In the genomic region with DNA sequence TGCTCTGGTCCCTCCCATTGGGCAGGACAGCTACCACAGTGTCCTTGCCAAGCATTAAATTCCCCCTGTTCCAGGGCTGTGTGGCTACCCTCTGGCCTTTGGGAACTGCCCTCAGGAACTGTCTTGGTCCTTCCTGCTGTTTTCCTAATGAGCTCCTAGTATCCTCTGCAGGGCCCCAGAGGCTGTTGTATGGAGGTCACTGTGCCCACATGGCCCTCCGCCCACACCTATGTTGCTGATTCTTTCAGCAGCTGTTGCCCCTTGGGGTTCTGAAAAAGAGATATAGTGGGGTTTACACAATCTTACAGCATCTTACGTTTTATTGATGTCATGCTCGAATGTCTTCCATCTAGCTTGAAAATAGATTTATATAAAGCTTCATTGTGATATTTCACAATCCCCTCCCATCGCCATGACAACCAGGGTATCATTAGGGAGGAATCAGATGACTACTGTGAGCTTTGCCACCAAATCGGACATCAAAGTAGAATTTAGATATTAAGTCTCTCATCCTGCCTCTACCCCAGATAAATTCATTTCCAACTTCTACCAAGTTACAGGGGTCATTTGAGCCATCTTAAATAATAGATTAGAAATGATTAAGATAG, we compare ENCODE assay signal across 21 cellular contexts.
DNase-seq lines count a peak whose midpoint lies in the region; ATAC-seq, FAIRE-seq and TF ChIP-seq lines count a peak whose summit lies in the region.
"Had no signal": no experiment of that assay in that cellular context is flagged by ENCODE, and none has a peak within 500 bp of the region (broad histone marks: within the 10 kb centered on the region; RNA-seq: fewer than 3 reads in every experiment).

No MANE protein-coding gene starts in this region.

- no peaks in the 10 kb centered on the region for H3K79me1 ChIP-seq in H1 (ENCODE audit: low read depth, low read length)
- no peaks in the 10 kb centered on the region for H3K79me1 ChIP-seq in mesendoderm (ENCODE audit: low read length)

- H4K5ac ChIP-seq in H1 (ENCODE audit: insufficient read length, low read depth, low read length) (no peak overlapping the region), mesendoderm (ENCODE audit: low read length) (no peak overlapping the region)

- POLR2A ChIA-PET in HepG2 (lab: Yijun Ruan, JAX) (no interaction called here), H1 (lab: Charles Lee; ENCODE audit: partially characterized antibody) (no interaction called here)

- H3K36me3 ChIP-seq in HepG2 (replicated peaks in 1 of 2; ENCODE audit: control insufficient read depth in 1 of 2, insufficient read depth in 2 of 2, low read length in 2 of 2) (no peaks in the 10 kb centered on the region), right lobe of liver (no peaks in the 10 kb centered on the region), H1 (ENCODE audit: control insufficient read depth in 2 of 4, insufficient read depth in 4 of 4, low read length in 3 of 4) (no peaks in the 10 kb centered on the region), mesendoderm (ENCODE audit: control insufficient read depth, insufficient read depth, low read length) (no peaks in the 10 kb centered on the region), tibial artery (no peaks in the 10 kb centered on the region)
- H3K36me3 ChIP-seq: BLaER1 had no signal

- no peak for ATAC-seq in HepG2
- no peak for ATAC-seq in right lobe of liver
- no peak for ATAC-seq in stimulated activated memory B cell treated with anti-CD40 and anti-IgM and Interleukin-4, amounts not matched to agents 10 μg/mL and 1 μg/mL and 100 μg/mL, for 72 hours

- H3K23ac ChIP-seq in H1 (ENCODE audit: insufficient read length) = no peak overlapping the region
- no peak overlapping the region for H3K23ac ChIP-seq in mesendoderm (ENCODE audit: low read length)

- TF ChIP-seq POLR2A in HepG2 (IDR thresholded peaks at IDR 0.05; ENCODE audit: insufficient read depth in 1 of 2, low read depth in 2 of 2, low read length in 2 of 2) (no peak), right lobe of liver (IDR thresholded peaks at IDR 0.05) (no peak), H1 (IDR thresholded peaks at IDR 0.05; ENCODE audit: control extremely low read depth in 1 of 2, low read depth in 2 of 2, low read length in 2 of 2) (no peak)

- H3K18ac ChIP-seq in H1 (ENCODE audit: extremely low read depth, low read length) (no peak overlapping the region), mesendoderm (ENCODE audit: low read length) (no peak overlapping the region)

- no peak overlapping the region for H2BK12ac ChIP-seq in H1 (ENCODE audit: low read depth, low read length)

- H3K56ac ChIP-seq in H1 (replicated peaks; ENCODE audit: insufficient read length, low read depth, low read length) (no peak overlapping the region), mesendoderm (ENCODE audit: low read length) (no peak overlapping the region)

- CTCF ChIA-PET in HepG2 (lab: Yijun Ruan, JAX; ENCODE audit: low intra/inter-chr PET ratio, low total read pairs) (no interaction called here), H1 (lab: Charles Lee; ENCODE audit: partially characterized antibody) (interaction anchor here (0.8 to 2.4 kb wide), 6 partner anchors 8 to 31 kb away, joined by 3 to 9 read pairs (median 4); no protein-coding TSS in a partner anchor)

- H3K4me3 Mint-ChIP-seq in stimulated activated memory B cell treated with anti-CD40 and anti-IgM and Interleukin-4, amounts not matched to agents 10 μg/mL and 1 μg/mL and 100 μg/mL, for 72 hours = no peak overlapping the region
- H3K4me3 Mint-ChIP-seq: activated T-cell treated with anti-CD3 and anti-CD28 coated beads, Interleukin-2, amount 50 U/mL, for 24 hours; T-helper 2 cell treated with Interferon-gamma antibody and Interleukin-4, amounts not matched to agents 5 μg/mL and 100 μg/mL, for 36 hours; type B pancreatic cell had no signal

- H3K9me3 ChIP-seq in HepG2 (ENCODE audit: low read length) (no peaks in the 10 kb centered on the region), right lobe of liver (no peaks in the 10 kb centered on the region), H1 (ENCODE audit: insufficient read depth in 2 of 2, low read depth in 1 of 2, low read length in 1 of 2) (no peaks in the 10 kb centered on the region), tibial artery (no peaks in the 10 kb centered on the region)
- H3K9me3 ChIP-seq: BLaER1 had no signal

- H2AK5ac ChIP-seq in H1 (ENCODE audit: low read depth, low read length) = no peak overlapping the region
- no peak overlapping the region for H2AK5ac ChIP-seq in mesendoderm (ENCODE audit: low read length)

- no peak for DNase-seq in HepG2 (ENCODE audit: low spot score)
- DNase-seq in right lobe of liver = no peak
- no peak for DNase-seq in H1 (ENCODE audit: low read depth in 1 of 2, low spot score in 2 of 2)
- peak; percentile 21 for DNase-seq in mesendoderm
- DNase-seq in NCI-H2029 treated with DMSO at 0.1 percent for 48 hours (lab: John Stamatoyannopoulos, UW) = no peak
- DNase-seq in tibial artery = no peak
- no peak for DNase-seq in G401 (ENCODE audit: low spot score)
- DNase-seq: activated CD4-positive, alpha-beta T cell treated with anti-CD3 and anti-CD28 coated beads for 4 hours; activated gamma-delta T cell treated with Interleukin-2 at 50 U/mL for 16 hours; activated T-cell treated with anti-CD3 and anti-CD28 coated beads, Interleukin-2, amount 50 U/mL, for 24 hours; cerebellar nuclear complex; dorsolateral prefrontal cortex; H7; MM.1S; NCI-H2107 had no signal

- H3K4me1 Mint-ChIP-seq in stimulated activated memory B cell treated with anti-CD40 and anti-IgM and Interleukin-4, amounts not matched to agents 10 μg/mL and 1 μg/mL and 100 μg/mL, for 72 hours = no peaks in the 10 kb centered on the region

- no peak overlapping the region for H2BK120ac ChIP-seq in H1 (replicated peaks; ENCODE audit: low read depth, low read length)
- no peak overlapping the region for H2BK120ac ChIP-seq in mesendoderm (ENCODE audit: low read depth, low read length)

- H2BK15ac ChIP-seq in H1 (ENCODE audit: low read length) (no peak overlapping the region), mesendoderm (replicated peaks; ENCODE audit: low read depth) (no peak overlapping the region)

- no peak overlapping the region for H3K27ac Mint-ChIP-seq in stimulated activated memory B cell treated with anti-CD40 and anti-IgM and Interleukin-4, amounts not matched to agents 10 μg/mL and 1 μg/mL and 100 μg/mL, for 72 hours
- H3K27ac Mint-ChIP-seq: activated T-cell treated with anti-CD3 and anti-CD28 coated beads, Interleukin-2, amount 50 U/mL, for 24 hours; T-helper 2 cell treated with Interferon-gamma antibody and Interleukin-4, amounts not matched to agents 5 μg/mL and 100 μg/mL, for 36 hours; type B pancreatic cell had no signal

- H3K4ac ChIP-seq in H1 (replicated peaks; ENCODE audit: insufficient read length, low read depth, low read length) = no peak overlapping the region
- H3K4ac ChIP-seq in mesendoderm (ENCODE audit: low read depth, low read length) = no peak overlapping the region

- no peak overlapping the region for H2AFZ ChIP-seq in HepG2 (ENCODE audit: low read length)
- no peak overlapping the region for H2AFZ ChIP-seq in H1 (ENCODE audit: low read length)

- H4K20me1 ChIP-seq in HepG2 (ENCODE audit: insufficient read depth, low read length) = no peaks in the 10 kb centered on the region
- no peaks in the 10 kb centered on the region for H4K20me1 ChIP-seq in H1 (replicated peaks in 1 of 2; ENCODE audit: control insufficient read depth in 1 of 2, insufficient read depth in 2 of 2, low read length in 2 of 2)
- H4K20me1 ChIP-seq: BLaER1 had no signal

- no peak overlapping the region for H2BK5ac ChIP-seq in H1 (ENCODE audit: low read depth, low read length)
- no peak overlapping the region for H2BK5ac ChIP-seq in mesendoderm (ENCODE audit: low read length)

- H3K79me2 ChIP-seq in HepG2 (ENCODE audit: insufficient read depth, low read length) (no peaks in the 10 kb centered on the region), H1 (ENCODE audit: control insufficient read depth in 1 of 2, insufficient read depth in 2 of 2, low read length in 2 of 2) (no peaks in the 10 kb centered on the region), mesendoderm (ENCODE audit: control insufficient read depth, insufficient read depth, low read length) (no peaks in the 10 kb centered on the region)

- TF ChIP-seq RAD21 in HepG2 (CRISPR knock-in tag; IDR thresholded peaks at IDR 0.05) = no peak
- no peak for TF ChIP-seq RAD21 in H1 (IDR thresholded peaks at IDR 0.05 in 1 of 2, conservative IDR thresholded peaks at IDR 0.05 in 1 of 2; ENCODE audit: low read depth in 2 of 2, low read length in 2 of 2)

- in situ Hi-C loops in HepG2 (cut with HindIII; ENCODE audit: extremely low pct_ligation_motif_present, low pct_unique_long_range_greater_than_20kb) = no loop called here
- in situ Hi-C loops in G401 (cut with HindIII; ENCODE audit: low sequenced_read_pairs) = no loop called here

- no TSS peak for BruUV-seq in HepG2 (replicated peaks; lab: Mats Ljungman, UMichigan)

- no peak for FAIRE-seq in HepG2 (lab: Jason Lieb, UNC)
- FAIRE-seq in H1 (lab: Jason Lieb, UNC) = no peak
- FAIRE-seq: G401.6 had no signal

- H4K91ac ChIP-seq in H1 (replicated peaks; ENCODE audit: insufficient read length, low read length) = no peak overlapping the region

- H3K27me3 ChIP-seq in HepG2 (ENCODE audit: control insufficient read depth in 1 of 2, insufficient read depth in 2 of 2, low read length in 2 of 2) = peaks cover 0 to 19% of the 10 kb centered on the region in 2 experiments; a peak in 3 of 5 replicates
- no peaks in the 10 kb centered on the region for H3K27me3 ChIP-seq in right lobe of liver
- H3K27me3 ChIP-seq in H1 (replicated peaks in 1 of 4; ENCODE audit: control insufficient read depth in 3 of 4, extremely low read depth in 1 of 4, insufficient read depth in 3 of 4, low read length in 3 of 4) = no peaks in the 10 kb centered on the region
- no peaks in the 10 kb centered on the region for H3K27me3 ChIP-seq in mesendoderm (ENCODE audit: insufficient read depth, low read length, poor library complexity)
- no peaks in the 10 kb centered on the region for H3K27me3 ChIP-seq in tibial artery
- H3K27me3 ChIP-seq: BLaER1, dorsolateral prefrontal cortex had no signal

- H2BK20ac ChIP-seq in H1 (ENCODE audit: low read length) = no peak overlapping the region

- no peak for TF ChIP-seq EP300 in HepG2 (IDR thresholded peaks at IDR 0.05; ENCODE audit: low read depth in 2 of 2, low read length in 2 of 2)
- TF ChIP-seq EP300 in HepG2 (CRISPR knock-in tag; IDR thresholded peaks at IDR 0.05; ENCODE audit: borderline replicate concordance) = no peak
- no peak for TF ChIP-seq EP300 in H1 (IDR thresholded peaks at IDR 0.05; ENCODE audit: borderline replicate concordance in 1 of 2, low read depth in 2 of 2, low read length in 2 of 2)

- H3K23me2 ChIP-seq in H1 (ENCODE audit: low read depth, low read length) = no peaks in the 10 kb centered on the region

- H4K8ac ChIP-seq in H1 (ENCODE audit: extremely low read depth, insufficient read depth, low read length) (no peak overlapping the region), mesendoderm (ENCODE audit: low read depth, low read length) (no peak overlapping the region)

- H3K27me3 Mint-ChIP-seq in stimulated activated memory B cell treated with anti-CD40 and anti-IgM and Interleukin-4, amounts not matched to agents 10 μg/mL and 1 μg/mL and 100 μg/mL, for 72 hours = peaks cover 36% of the 10 kb centered on the region
- H3K27me3 Mint-ChIP-seq: type B pancreatic cell had no signal

- H3K9ac ChIP-seq in HepG2 (ENCODE audit: insufficient read depth, low read depth, low read length) = no peak overlapping the region
- no peak overlapping the region for H3K9ac ChIP-seq in H1 (replicated peaks in 1 of 4; ENCODE audit: extremely low read depth in 1 of 4, low read depth in 3 of 4, low read length in 3 of 4)
- no peak overlapping the region for H3K9ac ChIP-seq in mesendoderm (ENCODE audit: low read length)
- H3K9ac ChIP-seq: BLaER1 had no signal

- no peak overlapping the region for H3K4me3 ChIP-seq in HepG2 (replicated peaks in 1 of 3; ENCODE audit: insufficient read depth in 1 of 3, low read depth in 2 of 3, low read length in 3 of 3)
- H3K4me3 ChIP-seq in right lobe of liver = no peak overlapping the region
- no peak overlapping the region for H3K4me3 ChIP-seq in H1 (ENCODE audit: extremely low read depth in 1 of 4, insufficient read depth in 2 of 4, low read depth in 3 of 4, low read length in 4 of 4)
- no peak overlapping the region for H3K4me3 ChIP-seq in mesendoderm (ENCODE audit: low read length)
- no peak overlapping the region for H3K4me3 ChIP-seq in tibial artery
- H3K4me3 ChIP-seq: BLaER1, dorsolateral prefrontal cortex, smooth muscle cell had no signal

- H3K27ac ChIP-seq in HepG2 (ENCODE audit: extremely low read length, insufficient read depth, low read length) (no peak overlapping the region), right lobe of liver (no peak overlapping the region), H1 (ENCODE audit: low read depth, low read length) (no peak overlapping the region), mesendoderm (ENCODE audit: low read depth, low read length) (no peak overlapping the region), tibial artery (no peak overlapping the region)
- H3K27ac ChIP-seq: BLaER1, dorsolateral prefrontal cortex had no signal

- WGBS in HepG2 (ENCODE audit: low lambda C conversion rate) = 36% methylated on average over 5 of the region's 5 CpGs
- 73% methylated on average over 5 of the region's 5 CpGs for WGBS in right lobe of liver (ENCODE audit: insufficient coverage, low coverage, low lambda C conversion rate, missing lambda C conversion rate)
- WGBS in H1 (ENCODE audit: extremely low coverage in 1 of 2, insufficient coverage in 1 of 2, insufficient read length in 1 of 2, insufficient replicate concordance in 2 of 2, low coverage in 1 of 2, low lambda C conversion rate in 2 of 2, missing lambda C conversion rate in 1 of 2), 2 experiments = 86% methylated on average over 5 of the region's 5 CpGs; no CpG with 5 or more reads in 1 of the 2 experiments
- no CpG with 5 or more reads among the region's 5 CpGs for WGBS in mesendoderm (ENCODE audit: extremely low coverage, insufficient coverage, low lambda C conversion rate)

- H3K36me3 Mint-ChIP-seq in stimulated activated memory B cell treated with anti-CD40 and anti-IgM and Interleukin-4, amounts not matched to agents 10 μg/mL and 1 μg/mL and 100 μg/mL, for 72 hours = no peaks in the 10 kb centered on the region
- H3K36me3 Mint-ChIP-seq: type B pancreatic cell had no signal

- TF ChIP-seq CTCF in HepG2 (CRISPR knock-in tag; IDR thresholded peaks at IDR 0.05) (no peak), right lobe of liver (IDR thresholded peaks at IDR 0.05) (no peak), H1 (IDR thresholded peaks at IDR 0.05; ENCODE audit: control extremely low read depth in 1 of 3, insufficient read depth in 1 of 3, low read depth in 1 of 3, low read length in 3 of 3) (no peak), tibial artery (IDR thresholded peaks at IDR 0.05) (no peak)

- no peaks in the 10 kb centered on the region for H3K4me1 ChIP-seq in HepG2 (ENCODE audit: insufficient read depth, low read length)
- H3K4me1 ChIP-seq in right lobe of liver = peaks cover 0 to 3% (median 0%) of the 10 kb centered on the region in 4 donors
- H3K4me1 ChIP-seq in H1 (replicated peaks in 1 of 4; ENCODE audit: control insufficient read depth in 3 of 4, insufficient read depth in 4 of 4, low read length in 3 of 4) = no peaks in the 10 kb centered on the region; a peak in 1 of 7 replicates
- H3K4me1 ChIP-seq in mesendoderm (ENCODE audit: control insufficient read depth, low read depth, low read length) = no peaks in the 10 kb centered on the region
- H3K4me1 ChIP-seq in tibial artery = peaks cover 0 to 30% (median 12%) of the 10 kb centered on the region in 4 donors
- H3K4me1 ChIP-seq: BLaER1 had no signal

- H3K4me2 ChIP-seq in HepG2 (ENCODE audit: low read depth, low read length) (no peak overlapping the region), H1 (ENCODE audit: insufficient read depth in 1 of 2, low read depth in 2 of 2, low read length in 2 of 2) (no peak overlapping the region), mesendoderm (ENCODE audit: low read length) (no peak overlapping the region)
- H3K4me2 ChIP-seq: BLaER1, smooth muscle cell had no signal

- no peak overlapping the region for H3K14ac ChIP-seq in H1 (ENCODE audit: insufficient read length)

- H3K9me3 Mint-ChIP-seq in stimulated activated memory B cell treated with anti-CD40 and anti-IgM and Interleukin-4, amounts not matched to agents 10 μg/mL and 1 μg/mL and 100 μg/mL, for 72 hours = no peaks in the 10 kb centered on the region
- H3K9me3 Mint-ChIP-seq: activated T-cell treated with anti-CD3 and anti-CD28 coated beads, Interleukin-2, amount 50 U/mL, for 24 hours; T-helper 2 cell treated with Interferon-gamma antibody and Interleukin-4, amounts not matched to agents 5 μg/mL and 100 μg/mL, for 36 hours had no signal

- intact Hi-C loops in HepG2 (cut with micrococcal nuclease; ENCODE audit: unreplicated experiment) (no loop called here), right lobe of liver (cut with DNase I) (no loop called here), tibial artery (cut with DNase I; ENCODE audit: low total_unique reads) (no loop called here)
